Comparison of ENCODE assay signal across 9 cellular contexts in genomic region chr6:110191477-110191876, GRCh38.
"Had no signal": no experiment of that assay in that cellular context is flagged by ENCODE, and none has a peak within 500 bp of the region (broad histone marks: within the 10 kb centered on the region; RNA-seq: fewer than 3 reads in every experiment).

No MANE protein-coding gene starts in this region.

- H3K27me3 Mint-ChIP-seq: IgD-negative memory B cell had no signal

- DNase-seq: GM23248, GOT3, H7, HFFc6, KBM-7 had no signal

- H3K9me3 ChIP-seq: HAP-1 had no signal

- H3K4me1 ChIP-seq: HAP-1 had no signal

- H3K27ac ChIP-seq: GM23248 had no signal

- H3K4me3 ChIP-seq: GM23248, HAP-1 had no signal

- H2AFZ ChIP-seq: GM23248 had no signal

- H3K4me3 Mint-ChIP-seq: HFFc6, IgD-negative memory B cell had no signal

- FAIRE-seq: HTR-8/SVneo had no signal

- H3K27ac Mint-ChIP-seq: HFFc6, IgD-negative memory B cell had no signal

- H3K9ac ChIP-seq: GM23248 had no signal

- H3K9me3 Mint-ChIP-seq: HFFc6, IgD-negative memory B cell had no signal

- ATAC-seq: HCT116 had no signal
